In genomic region chr2:73065070-73065469, GRCh38 we compare ENCODE assay signal across 7 cellular contexts. TPM values are rescaled to one million over a fixed set of nuclear protein-coding genes. Genes with fewer than 3 reads are reported as not detected.
DNase-seq lines count a peak whose midpoint lies in the region; ATAC-seq, FAIRE-seq and TF ChIP-seq lines count a peak whose summit lies in the region.
"Not testable (repeated sequence)": the region's sequence is repeated elsewhere in the genome, so short reads cannot be mapped to it uniquely, and the experiment has no call there.

No MANE protein-coding gene starts in this region.

- TF ChIP-seq RAD21 in K562 (CRISPR knock-in tag; conservative IDR thresholded peaks at IDR 0.05 in 1 of 2, IDR thresholded peaks at IDR 0.05 in 1 of 2), result not testable (repeated sequence)

- peaks cover 85% of the 10 kb centered on the region for H3K79me2 ChIP-seq in K562 (ENCODE audit: control insufficient read depth, insufficient read depth, low read length)

- H3K4me3 ChIP-seq in BLaER1 treated with 17β-estradiol and CSF1 and Interleukin-3, amounts not matched to agents 10 nM and 100 nM; HUES48 (ENCODE audit: low read depth, low read length); K562; psoas muscle: not testable (repeated sequence)

- not testable (repeated sequence) for BruUV-seq in K562 (replicated peaks; lab: Mats Ljungman, UMichigan)

- H3K9me3 Mint-ChIP-seq in glutamatergic neuron (ENCODE audit: unreplicated experiment); stimulated activated naive CD8-positive, alpha-beta T cell treated with anti-CD3 and anti-CD28 coated beads, Interleukin-15, Interleukin-2, amounts not matched to agents 100 ng/mL and 50 ng/mL, for 24 hours: not testable (repeated sequence)

- peaks cover 23 to 43% (median 35%) of the 10 kb centered on the region in 10 experiments for H3K4me1 ChIP-seq in BLaER1 treated with 17β-estradiol and CSF1 and Interleukin-3, amounts not matched to agents 10 nM and 100 nM
- H3K4me1 ChIP-seq in HUES48 (ENCODE audit: control insufficient read depth, insufficient read depth, low read length), result peaks cover 30% of the 10 kb centered on the region
- H3K4me1 ChIP-seq in K562 (replicated peaks in 1 of 2; ENCODE audit: control insufficient read depth in 2 of 2, insufficient read depth in 2 of 2, low read length in 2 of 2), result peaks cover 19 to 52% of the 10 kb centered on the region in 2 experiments; a peak in 4 of 5 replicates
- H3K4me1 ChIP-seq in psoas muscle, result peaks cover 43% of the 10 kb centered on the region

- not testable (repeated sequence) for H3K36me3 ChIP-seq in BLaER1 treated with 17β-estradiol and CSF1 and Interleukin-3, amounts not matched to agents 10 nM and 100 nM; HUES48 (ENCODE audit: control insufficient read depth, insufficient read depth, low read length); psoas muscle (ENCODE audit: insufficient read depth in 1 of 2, low read depth in 1 of 2)
- H3K36me3 ChIP-seq in K562 (ENCODE audit: control insufficient read depth, insufficient read depth, low read length), result peaks cover 20% of the 10 kb centered on the region

- H3K27ac Mint-ChIP-seq in glutamatergic neuron (ENCODE audit: unreplicated experiment), result peak overlapping the region; percentile 16
- H3K27ac Mint-ChIP-seq in stimulated activated naive CD8-positive, alpha-beta T cell treated with anti-CD3 and anti-CD28 coated beads, Interleukin-15, Interleukin-2, amounts not matched to agents 100 ng/mL and 50 ng/mL, for 24 hours, result peak overlapping the region; percentile 50

- H3K4me3 Mint-ChIP-seq in glutamatergic neuron (ENCODE audit: unreplicated experiment); stimulated activated naive CD8-positive, alpha-beta T cell treated with anti-CD3 and anti-CD28 coated beads, Interleukin-15, Interleukin-2, amounts not matched to agents 100 ng/mL and 50 ng/mL, for 24 hours: not testable (repeated sequence)

- not testable (repeated sequence) for H3K9me3 ChIP-seq in BLaER1 treated with 17β-estradiol and CSF1 and Interleukin-3, amounts not matched to agents 10 nM and 100 nM (replicated peaks in 1 of 11); HUES48 (ENCODE audit: control insufficient read depth, insufficient read depth, low read length); K562 (replicated peaks; ENCODE audit: control insufficient read depth, insufficient read depth, low read depth, low read length); psoas muscle

- FAIRE-seq in K562 (lab: Jason Lieb, UNC), result not testable (repeated sequence)

- WGBS in K562 (ENCODE audit: insufficient coverage, low coverage, missing lambda C conversion rate), result 93% methylated on average over 5 of the region's 5 CpGs
- 96 to 97% (median 96%) methylated on average over 5 of the region's 5 CpGs for WGBS in psoas muscle, 3 donors

- not testable (repeated sequence) for H3K36me3 Mint-ChIP-seq in glutamatergic neuron (ENCODE audit: unreplicated experiment); stimulated activated naive CD8-positive, alpha-beta T cell treated with anti-CD3 and anti-CD28 coated beads, Interleukin-15, Interleukin-2, amounts not matched to agents 100 ng/mL and 50 ng/mL, for 24 hours (ENCODE audit: low read depth)

- intact Hi-C loops in K562 (cut with micrococcal nuclease); psoas muscle (cut with DNase I): not testable (repeated sequence)

- in situ Hi-C loops in K562 (cut with MboI), result not testable (repeated sequence)

- peak overlapping the region in 6 of 11 experiments; percentile 18 to 39 (median 29); a peak in 6 of 22 replicates for H3K4me2 ChIP-seq in BLaER1 treated with 17β-estradiol and CSF1 and Interleukin-3, amounts not matched to agents 10 nM and 100 nM
- H3K4me2 ChIP-seq in K562 (ENCODE audit: insufficient read depth, low read length), result not testable (repeated sequence)

- H4K20me1 ChIP-seq in BLaER1 treated with 17β-estradiol and CSF1 and Interleukin-3, amounts not matched to agents 10 nM and 100 nM, result peaks cover 0 to 44% (median 6%) of the 10 kb centered on the region in 11 experiments; a peak in 10 of 22 replicates
- not testable (repeated sequence) for H4K20me1 ChIP-seq in K562 (replicated peaks; ENCODE audit: control insufficient read depth, insufficient read depth, low read length)

- H3K4me1 Mint-ChIP-seq in glutamatergic neuron (ENCODE audit: low read depth, unreplicated experiment), result peaks cover 25% of the 10 kb centered on the region
- peaks cover 40% of the 10 kb centered on the region for H3K4me1 Mint-ChIP-seq in stimulated activated naive CD8-positive, alpha-beta T cell treated with anti-CD3 and anti-CD28 coated beads, Interleukin-15, Interleukin-2, amounts not matched to agents 100 ng/mL and 50 ng/mL, for 24 hours (ENCODE audit: low read depth)

- H3K27ac ChIP-seq in BLaER1 treated with 17β-estradiol and CSF1 and Interleukin-3, amounts not matched to agents 10 nM and 100 nM, result not testable (repeated sequence)
- H3K27ac ChIP-seq in HUES48 (ENCODE audit: low read depth, low read length) (peak overlapping the region; percentile 85), RWPE1 (peak overlapping the region; percentile 83), K562 (ENCODE audit: extremely low read depth, low read depth, low read length) (peak overlapping the region; percentile 80; the same call in 2 of the 3 replicates), psoas muscle (peak overlapping the region; percentile 74)

- not testable (repeated sequence) for H3K27me3 Mint-ChIP-seq in glutamatergic neuron (ENCODE audit: unreplicated experiment); stimulated activated naive CD8-positive, alpha-beta T cell treated with anti-CD3 and anti-CD28 coated beads, Interleukin-15, Interleukin-2, amounts not matched to agents 100 ng/mL and 50 ng/mL, for 24 hours

- CTCF ChIA-PET in RWPE1 (lab: Yijun Ruan, JAX); K562 (lab: Yijun Ruan, JAX; ENCODE audit: low intra/inter-chr PET ratio): not testable (repeated sequence)

- not testable (repeated sequence) for H3K9ac ChIP-seq in BLaER1 treated with 17β-estradiol and CSF1 and Interleukin-3, amounts not matched to agents 10 nM and 100 nM; HUES48 (ENCODE audit: low read depth, low read length)
- H3K9ac ChIP-seq in K562 (ENCODE audit: insufficient read depth in 1 of 2, low read depth in 2 of 2, low read length in 2 of 2), result peak overlapping the region in 1 of 2 experiments; percentile 57; a peak in 1 of 4 replicates

- H3K9me1 ChIP-seq in K562 (ENCODE audit: control insufficient read depth, insufficient read depth, low read length), result not testable (repeated sequence)

- not testable (repeated sequence) for H3K27me3 ChIP-seq in BLaER1 treated with 17β-estradiol and CSF1 and Interleukin-3, amounts not matched to agents 10 nM and 100 nM; HUES48 (ENCODE audit: control insufficient read depth, insufficient read depth, low read length); K562 (ENCODE audit: control insufficient read depth in 2 of 2, insufficient read depth in 2 of 2, low read length in 2 of 2); psoas muscle (ENCODE audit: insufficient read depth in 3 of 3, low read length in 2 of 3)

- H2AFZ ChIP-seq in K562 (ENCODE audit: low read depth, low read length), result not testable (repeated sequence)

- TF ChIP-seq EP300 in K562 (IDR thresholded peaks at IDR 0.05; ENCODE audit: low read length), result not testable (repeated sequence)

- not testable (repeated sequence) for DNase-seq in RWPE1 (ENCODE audit: low spot score); K562 (ENCODE audit: extremely low read depth in 1 of 4, low spot score in 3 of 4); glutamatergic neuron; psoas muscle

- not testable (repeated sequence) for ATAC-seq in K562, psoas muscle

- TF ChIP-seq POLR2A in K562 (conservative IDR thresholded peaks at IDR 0.05), result not testable (repeated sequence)

- not testable (repeated sequence) for TF ChIP-seq CTCF in RWPE1 (conservative IDR thresholded peaks at IDR 0.05; ENCODE audit: low read depth); K562 (IDR thresholded peaks at IDR 0.05 in 2 of 3, conservative IDR thresholded peaks at IDR 0.05 in 1 of 3; ENCODE audit: insufficient read depth in 2 of 3, low read depth in 1 of 3, low read length in 3 of 3); glutamatergic neuron (IDR thresholded peaks at IDR 0.05; ENCODE audit: partially characterized antibody, unreplicated experiment); psoas muscle (IDR thresholded peaks at IDR 0.05)

- POLR2A ChIA-PET in RWPE1 (lab: Yijun Ruan, JAX; ENCODE audit: low non-redundant PET), result not testable (repeated sequence)
- POLR2A ChIA-PET in K562 (lab: Yijun Ruan, JAX), result interaction anchor here (0.6 to 1.9 kb wide), 5 partner anchors 10 to 109 kb away, joined by 3 to 6 read pairs (median 3); no protein-coding TSS in a partner anchor

RNA-seq across cellular contexts. Expression of gene SFXN5, which starts 6.4 kb away (rescaled TPM):
- total RNA-seq in K562 (2011; cell fraction: chromatin; rRNA removed; ENCODE audit: low replicate concordance), result 75.2 and 92.0 TPM in 2 replicates
- 41.8 and 49.7 TPM in 2 replicates for total RNA-seq in K562 (2011; cell fraction: nucleolus; rRNA removed)
- total RNA-seq in K562 (2011; cell fraction: nucleoplasm; rRNA removed), result 41.6 and 73.8 TPM in 2 replicates
- total RNA-seq in K562 (2014; rRNA removed) (13.8 and 19.9 TPM in 2 replicates), K562 (2014; rRNA removed; fragmentation: Illumina TruSeq; extraction: Trizol) (12.4 and 14.1 TPM in 2 replicates), K562 (2015; rRNA removed; fragmentation: Illumina TruSeq; extraction: Trizol) (18.0 and 19.4 TPM in 2 replicates), K562 (2021) (21.3 and 21.6 TPM in 2 replicates), glutamatergic neuron (ENCODE audit: unreplicated experiment) (13.7 TPM), psoas muscle (10 to 100 TPM in 3 of 4 donors, 1 to 10 TPM in 1; 5.8 to 17.1 (median 12.8) TPM)
- polyA plus RNA-seq in K562 (2011; rRNA removed) (18.2 and 22.6 TPM in 2 replicates), K562 (2014; fragmentation: Illumina TruSeq; extraction: Trizol) (16.0 and 17.4 TPM in 2 replicates), K562 (2014; fragmentation: Nextera tagmentation; extraction: Ambion mirVana) (10 to 100 TPM in 1 of 2 experiments, 1 to 10 TPM in 1; 8.3 to 13.4 TPM), K562 (2014; rRNA removed) (21.2 and 22.3 TPM in 2 replicates), psoas muscle (10 to 100 TPM in 1 of 3 donors, 1 to 10 TPM in 2; 5.1 to 12.7 (median 8.7) TPM)
- 19.2 and 31.7 TPM in 2 replicates for polyA plus RNA-seq in K562 (2011; cell fraction: cytosol; rRNA removed)
- polyA plus RNA-seq in K562 (2011; cell fraction: nucleus; rRNA removed), result 45.6 and 116 TPM in 2 replicates
- 14.9 and 19.8 TPM in 2 replicates for polyA plus RNA-seq in K562 (2012)
- 12.5 and 28.7 TPM in 2 replicates for polyA minus RNA-seq in K562 (2011; rRNA and poly(A)+ RNA removed)
- 8.7 TPM in 2 replicates for polyA minus RNA-seq in K562 (2011; cell fraction: cytosol; rRNA and poly(A)+ RNA removed)
- 19.1 and 26.1 TPM in 2 replicates for polyA minus RNA-seq in K562 (2011; cell fraction: nucleus; rRNA and poly(A)+ RNA removed)

RNA-seq across cellular contexts. Expression of gene RAB11FIP5, which starts 47.7 kb away (rescaled TPM):
- 19.7 and 27.7 TPM in 2 replicates for total RNA-seq in K562 (2011; cell fraction: chromatin; rRNA removed; ENCODE audit: low replicate concordance)
- 8.7 and 10.0 TPM in 2 replicates for total RNA-seq in K562 (2011; cell fraction: nucleolus; rRNA removed)
- 11.7 and 15.4 TPM in 2 replicates for total RNA-seq in K562 (2011; cell fraction: nucleoplasm; rRNA removed)
- 5.7 and 7.0 TPM in 2 replicates for total RNA-seq in K562 (2014; rRNA removed)
- 6.7 and 6.8 TPM in 2 replicates for total RNA-seq in K562 (2014; rRNA removed; fragmentation: Illumina TruSeq; extraction: Trizol)
- total RNA-seq in K562 (2015; rRNA removed; fragmentation: Illumina TruSeq; extraction: Trizol), result 3.4 and 3.7 TPM in 2 replicates
- 8.6 and 9.1 TPM in 2 replicates for total RNA-seq in K562 (2021)
- polyA plus RNA-seq in K562 (2011; rRNA removed), result 11.3 and 14.4 TPM in 2 replicates
- 6.8 and 8.8 TPM in 2 replicates for polyA plus RNA-seq in K562 (2011; cell fraction: cytosol; rRNA removed)
- polyA plus RNA-seq in K562 (2011; cell fraction: nucleus; rRNA removed), result 12.0 and 16.7 TPM in 2 replicates
- polyA plus RNA-seq in K562 (2012), result 5.9 and 6.3 TPM in 2 replicates
- polyA plus RNA-seq in K562 (2014; fragmentation: Illumina TruSeq; extraction: Trizol), result 8.0 and 8.3 TPM in 2 replicates
- polyA plus RNA-seq in K562 (2014; fragmentation: Nextera tagmentation; extraction: Ambion mirVana), result 1 to 10 TPM; 1.7 TPM
- 5.7 and 6.4 TPM in 2 replicates for polyA plus RNA-seq in K562 (2014; rRNA removed)
- 10.6 and 16.9 TPM in 2 replicates for polyA minus RNA-seq in K562 (2011; rRNA and poly(A)+ RNA removed)
- 5.8 and 8.8 TPM in 2 replicates for polyA minus RNA-seq in K562 (2011; cell fraction: cytosol; rRNA and poly(A)+ RNA removed)
- polyA minus RNA-seq in K562 (2011; cell fraction: nucleus; rRNA and poly(A)+ RNA removed), result 4.4 and 5.0 TPM in 2 replicates
- total RNA-seq in glutamatergic neuron (ENCODE audit: unreplicated experiment), result 13.5 TPM
- 10 to 100 TPM; 20.9 to 24.2 (median 23.1) TPM for total RNA-seq in psoas muscle
- 10 to 100 TPM; 13.0 to 24.0 (median 23.9) TPM for polyA plus RNA-seq in psoas muscle
